ENCODE assay signal across 1 cellular context in genomic region chr1:156073110-156073693, GRCh38.
TF ChIP-seq lines count a peak whose summit lies in the region.

No MANE protein-coding gene starts in this region.

TF ChIP-seq in GM23338, 12 proteins besides CTCF, POLR2A, EP300 and RAD21:
- TF ChIP-seq STAT1 (IDR thresholded peaks at IDR 0.05; ENCODE audit: unreplicated experiment) = no peak
- TF ChIP-seq CREB1 (CRISPR knock-in tag; IDR thresholded peaks at IDR 0.05; ENCODE audit: low read depth) = no peak
- no peak for TF ChIP-seq NANOG (IDR thresholded peaks at IDR 0.05; ENCODE audit: borderline replicate concordance)
- TF ChIP-seq ZNF331 (CRISPR knock-in tag; IDR thresholded peaks at IDR 0.05; ENCODE audit: low read depth) = no peak
- TF ChIP-seq JUNB (IDR thresholded peaks at IDR 0.05; ENCODE audit: unreplicated experiment) = no peak
- TF ChIP-seq EZH2 (IDR thresholded peaks at IDR 0.05; ENCODE audit: low read depth, unreplicated experiment) = no peak
- TF ChIP-seq REST (IDR thresholded peaks at IDR 0.05; ENCODE audit: unreplicated experiment) = no peak
- no peak for TF ChIP-seq POLR2AphosphoS5 (IDR thresholded peaks at IDR 0.05; ENCODE audit: low read depth)
- no peak for TF ChIP-seq ZNF114 (CRISPR knock-in tag; IDR thresholded peaks at IDR 0.05)
- no peak for TF ChIP-seq EZH2phosphoT487 (IDR thresholded peaks at IDR 0.05; ENCODE audit: unreplicated experiment)
- TF ChIP-seq ZNF462 (CRISPR knock-in tag; IDR thresholded peaks at IDR 0.05) = no peak
- no peak for TF ChIP-seq ETS1 (IDR thresholded peaks at IDR 0.05)
